In genomic region chr11:10897150-10897549, GRCh38 we compare ENCODE assay signal across 25 cellular contexts. TPM values are rescaled to one million over a fixed set of nuclear protein-coding genes. Genes with fewer than 3 reads are reported as not detected.
DNase-seq lines count a peak whose midpoint lies in the region; ATAC-seq, FAIRE-seq and TF ChIP-seq lines count a peak whose summit lies in the region.
"Had no signal": no experiment of that assay in that cellular context is flagged by ENCODE, and none has a peak within 500 bp of the region (broad histone marks: within the 10 kb centered on the region; RNA-seq: fewer than 3 reads in every experiment).

No MANE protein-coding gene starts in this region.

- no peak for DNase-seq in HepG2 (ENCODE audit: low spot score)
- no peak for DNase-seq in right lobe of liver
- no peak for DNase-seq in PC-9
- no peak for DNase-seq in esophagus squamous epithelium (lab: John Stamatoyannopoulos, UW)
- no peak for DNase-seq in Ammon's horn (ENCODE audit: low spot score)
- no peak for DNase-seq in iPS-NIHi7 (ENCODE audit: extremely low spot score)
- DNase-seq: Caco-2; CD4-positive, alpha-beta memory T cell; DMS 273 treated with DMSO at 0.1 percent for 48 hours; DMS79 treated with DMSO at 0.1 percent for 48 hours; MV-4-11; NCI-H1694; NCI-H2081; NCI-H2171; NCI-H345; NCI-H524; NCI-H774; NK-92 treated with Interleukin-12 subunit alpha and Interleukin-12 subunit beta, amount 100 ng/mL, for 24 hours; Right ventricle myocardium superior had no signal

- TF ChIP-seq RAD21 in HepG2 (CRISPR knock-in tag; IDR thresholded peaks at IDR 0.05): no peak

- no peak overlapping the region for H2AFZ ChIP-seq in HepG2 (ENCODE audit: low read length)
- H2AFZ ChIP-seq in PC-9: no peak overlapping the region

- no peaks in the 10 kb centered on the region for H3K9me2 ChIP-seq in PC-9 (ENCODE audit: insufficient read depth)

- intact Hi-C loops in HepG2 (cut with micrococcal nuclease; ENCODE audit: unreplicated experiment) (no loop called here), right lobe of liver (cut with DNase I) (no loop called here), PC-9 (cut with micrococcal nuclease; ENCODE audit: unreplicated experiment) (no loop called here), esophagus squamous epithelium (cut with DNase I) (no loop called here)

- CTCF ChIA-PET in HepG2 (lab: Yijun Ruan, JAX; ENCODE audit: low intra/inter-chr PET ratio, low total read pairs) (no interaction called here), PC-9 (lab: Charles Lee) (no interaction called here)

- no peaks in the 10 kb centered on the region for H3K36me3 ChIP-seq in HepG2 (replicated peaks in 1 of 2; ENCODE audit: control insufficient read depth in 1 of 2, insufficient read depth in 2 of 2, low read length in 2 of 2)
- no peaks in the 10 kb centered on the region for H3K36me3 ChIP-seq in right lobe of liver
- no peaks in the 10 kb centered on the region for H3K36me3 ChIP-seq in PC-9 (ENCODE audit: low read depth)
- H3K36me3 ChIP-seq in esophagus squamous epithelium: no peaks in the 10 kb centered on the region
- H3K36me3 ChIP-seq: BLaER1 had no signal

- whole genome bisulfite sequencing in HepG2 (ENCODE audit: low lambda C conversion rate): 100% methylated on average over 1 of the region's 1 CpG
- no CpG with 5 or more reads among the region's 1 CpG for WGBS in right lobe of liver (ENCODE audit: insufficient coverage, low coverage, low lambda C conversion rate, missing lambda C conversion rate)
- WGBS in esophagus squamous epithelium, 2 donors: 89 to 100% methylated on average over 1 of the region's 1 CpG

- H3K9me3 ChIP-seq in HepG2 (ENCODE audit: low read length) (no peaks in the 10 kb centered on the region), right lobe of liver (no peaks in the 10 kb centered on the region), PC-9 (ENCODE audit: insufficient read depth, low read depth) (no peaks in the 10 kb centered on the region), esophagus squamous epithelium (no peaks in the 10 kb centered on the region)
- H3K9me3 ChIP-seq: BLaER1, Caco-2 had no signal

- H3K9ac ChIP-seq in HepG2 (ENCODE audit: insufficient read depth, low read depth, low read length): no peak overlapping the region
- H3K9ac ChIP-seq: BLaER1 had no signal

- H3K79me2 ChIP-seq in HepG2 (ENCODE audit: insufficient read depth, low read length) (no peaks in the 10 kb centered on the region), PC-9 (ENCODE audit: low read depth) (peaks cover 8% of the 10 kb centered on the region; the same call in 1 of the 2 replicates)

- H3K4me3 ChIP-seq in HepG2 (replicated peaks in 1 of 3; ENCODE audit: insufficient read depth in 1 of 3, low read depth in 2 of 3, low read length in 3 of 3) (no peak overlapping the region), right lobe of liver (no peak overlapping the region), PC-9 (no peak overlapping the region), esophagus squamous epithelium (no peak overlapping the region), skin epidermis (no peak overlapping the region)
- H3K4me3 ChIP-seq: BLaER1 had no signal

- in situ Hi-C loops in HepG2 (cut with HindIII; ENCODE audit: extremely low pct_ligation_motif_present, low pct_unique_long_range_greater_than_20kb): no loop called here

- TF ChIP-seq CTCF in HepG2 (CRISPR knock-in tag; IDR thresholded peaks at IDR 0.05): no peak
- no peak for TF ChIP-seq CTCF in right lobe of liver (IDR thresholded peaks at IDR 0.05)
- TF ChIP-seq CTCF in PC-9 (conservative IDR thresholded peaks at IDR 0.05): no peak
- no peak for TF ChIP-seq CTCF in esophagus squamous epithelium (IDR thresholded peaks at IDR 0.05)

- H4K20me1 ChIP-seq in HepG2 (ENCODE audit: insufficient read depth, low read length) (no peaks in the 10 kb centered on the region), PC-9 (ENCODE audit: insufficient read depth) (no peaks in the 10 kb centered on the region)
- H4K20me1 ChIP-seq: BLaER1 had no signal

- POLR2A ChIA-PET in HepG2 (lab: Yijun Ruan, JAX): no interaction called here
- POLR2A ChIA-PET in PC-9 (lab: Charles Lee; ENCODE audit: unreplicated experiment): no interaction called here

- TF ChIP-seq EP300 in HepG2 (IDR thresholded peaks at IDR 0.05; ENCODE audit: low read depth in 2 of 2, low read length in 2 of 2) (no peak), HepG2 (CRISPR knock-in tag; IDR thresholded peaks at IDR 0.05; ENCODE audit: borderline replicate concordance) (no peak)

- FAIRE-seq in HepG2 (lab: Jason Lieb, UNC): no peak
- FAIRE-seq: H54, RCC 7860 had no signal

- H3F3A ChIP-seq in PC-9 (ENCODE audit: insufficient read depth, low read depth): peaks cover 45% of the 10 kb centered on the region

- H3K4me1 ChIP-seq in HepG2 (ENCODE audit: insufficient read depth, low read length): peaks cover 23% of the 10 kb centered on the region
- H3K4me1 ChIP-seq in right lobe of liver: peaks cover 0 to 7% (median 0%) of the 10 kb centered on the region in 4 donors
- peaks cover 55% of the 10 kb centered on the region for H3K4me1 ChIP-seq in PC-9 (replicated peaks; ENCODE audit: insufficient read depth)
- H3K4me1 ChIP-seq in esophagus squamous epithelium: peaks cover 43 to 91% (median 54%) of the 10 kb centered on the region in 3 donors
- H3K4me1 ChIP-seq: BLaER1 had no signal

- H3K27me3 ChIP-seq in HepG2 (ENCODE audit: control insufficient read depth in 1 of 2, insufficient read depth in 2 of 2, low read length in 2 of 2) (no peaks in the 10 kb centered on the region), right lobe of liver (no peaks in the 10 kb centered on the region), PC-9 (ENCODE audit: insufficient read depth, low read depth) (no peaks in the 10 kb centered on the region), esophagus squamous epithelium (no peaks in the 10 kb centered on the region)
- H3K27me3 ChIP-seq: BLaER1 had no signal

- H3K27ac ChIP-seq in HepG2 (ENCODE audit: extremely low read length, insufficient read depth, low read length) (no peak overlapping the region), right lobe of liver (no peak overlapping the region), PC-9 (peak overlapping the region; percentile 98; the same call in 1 of the 2 replicates), esophagus squamous epithelium (peak overlapping the region; percentile 57 to 81 (median 72)), skin epidermis (peak overlapping the region in 11 of 21 experiments; percentile 36 to 98 (median 74))
- H3K27ac ChIP-seq: BLaER1, HL-60 had no signal

- H3K4me2 ChIP-seq in HepG2 (ENCODE audit: low read depth, low read length) (no peak overlapping the region), PC-9 (peak overlapping the region; percentile 93)
- H3K4me2 ChIP-seq: BLaER1 had no signal

- ATAC-seq in HepG2 (no peak), right lobe of liver (no peak), HG03432 (IDR thresholded peaks at IDR 0.05; ENCODE audit: unreplicated experiment) (no peak)

- no TSS peak for BruUV-seq in HepG2 (replicated peaks; lab: Mats Ljungman, UMichigan)
- BruUV-seq in PC-9 (replicated peaks; lab: Mats Ljungman, UMichigan): no TSS peak

- no peak for TF ChIP-seq POLR2A in HepG2 (IDR thresholded peaks at IDR 0.05; ENCODE audit: insufficient read depth in 1 of 2, low read depth in 2 of 2, low read length in 2 of 2)
- no peak for TF ChIP-seq POLR2A in right lobe of liver (IDR thresholded peaks at IDR 0.05)
- no peak for TF ChIP-seq POLR2A in esophagus squamous epithelium (IDR thresholded peaks at IDR 0.05)

TF ChIP-seq in HepG2, 621 proteins besides CTCF, POLR2A, EP300 and RAD21:
- TF ChIP-seq NCOA2 (CRISPR knock-in tag; IDR thresholded peaks at IDR 0.05) (no peak), ZNF121 (CRISPR knock-in tag; IDR thresholded peaks at IDR 0.05) (peak; percentile 42; the same call in 1 of the 2 replicates)

RNA-seq across cellular contexts. Expression of gene ZBED5, which starts 39.3 kb away (rescaled TPM):
- total RNA-seq in HepG2 (2016; rRNA removed; fragmentation: Illumina TruSeq; extraction: Trizol) (11.7 and 18.2 TPM in 2 replicates), right lobe of liver (10 to 100 TPM in 2 of 6 experiments, 1 to 10 TPM in 4; 7.0 to 11.7 (median 8.7) TPM), PC-9 (2021) (14.7 and 21.5 TPM in 2 replicates), esophagus squamous epithelium (10 to 100 TPM; 13.4 to 39.5 (median 25.0) TPM)
- total RNA-seq in HepG2 (2016; cell fraction: cytosol; rRNA removed; fragmentation: Illumina TruSeq; extraction: Trizol; ENCODE audit: low read depth): 2.6 and 3.5 TPM in 2 replicates
- total RNA-seq in HepG2 (2016; cell fraction: insoluble cytoplasmic fraction; rRNA removed; fragmentation: Illumina TruSeq; extraction: Trizol): 12.8 and 16.3 TPM in 2 replicates
- 7.1 and 8.0 TPM in 2 replicates for total RNA-seq in HepG2 (2016; cell fraction: membrane; rRNA removed; fragmentation: Illumina TruSeq; extraction: Trizol)
- 41.6 and 42.3 TPM in 2 replicates for total RNA-seq in HepG2 (2016; cell fraction: nucleus; rRNA removed; fragmentation: Illumina TruSeq; extraction: Trizol)
- 30.4 and 38.6 TPM in 2 replicates for polyA plus RNA-seq in HepG2 (2011; rRNA removed)
- 12.1 and 15.9 TPM in 2 replicates for polyA plus RNA-seq in HepG2 (2011; cell fraction: cytosol; rRNA removed)
- polyA plus RNA-seq in HepG2 (2011; cell fraction: nucleus; rRNA removed): 32.3 and 43.5 TPM in 2 replicates
- polyA plus RNA-seq in HepG2 (2012): 13.2 and 15.8 TPM in 2 replicates
- 0.96 and 1.2 TPM in 2 replicates for polyA plus RNA-seq in HepG2 (2016; cell fraction: cytosol; fragmentation: Illumina TruSeq; extraction: Trizol; ENCODE audit: low read depth)
- polyA plus RNA-seq in HepG2 (2016; cell fraction: insoluble cytoplasmic fraction; fragmentation: Illumina TruSeq; extraction: Trizol; ENCODE audit: low read depth): 14.0 and 15.2 TPM in 2 replicates
- 2.6 and 3.1 TPM in 2 replicates for polyA plus RNA-seq in HepG2 (2016; cell fraction: membrane; fragmentation: Illumina TruSeq; extraction: Trizol; ENCODE audit: low read depth)
- 70.9 and 72.1 TPM in 2 replicates for polyA plus RNA-seq in HepG2 (2016; cell fraction: nucleus; fragmentation: Illumina TruSeq; extraction: Trizol; ENCODE audit: insufficient read depth, low read depth)
- polyA minus RNA-seq in HepG2 (2011; rRNA and poly(A)+ RNA removed; ENCODE audit: low replicate concordance): 122 and 258 TPM in 2 replicates
- 15.7 and 19.7 TPM in 2 replicates for polyA minus RNA-seq in HepG2 (2011; cell fraction: cytosol; rRNA and poly(A)+ RNA removed)
- 88.1 and 103 TPM in 2 replicates for polyA minus RNA-seq in HepG2 (2011; cell fraction: nucleus; rRNA and poly(A)+ RNA removed)

Comparison
In these comparisons a context has a peak if more than half of its experiments do, and no peak if none do; other contexts are left out.
1. H3K27ac ChIP-seq: peak in PC-9 (single experiment), esophagus squamous epithelium (4 of 4) and skin epidermis (11 of 21); none in HepG2 (single experiment) and right lobe of liver (0 of 3).